In the genomic region with DNA sequence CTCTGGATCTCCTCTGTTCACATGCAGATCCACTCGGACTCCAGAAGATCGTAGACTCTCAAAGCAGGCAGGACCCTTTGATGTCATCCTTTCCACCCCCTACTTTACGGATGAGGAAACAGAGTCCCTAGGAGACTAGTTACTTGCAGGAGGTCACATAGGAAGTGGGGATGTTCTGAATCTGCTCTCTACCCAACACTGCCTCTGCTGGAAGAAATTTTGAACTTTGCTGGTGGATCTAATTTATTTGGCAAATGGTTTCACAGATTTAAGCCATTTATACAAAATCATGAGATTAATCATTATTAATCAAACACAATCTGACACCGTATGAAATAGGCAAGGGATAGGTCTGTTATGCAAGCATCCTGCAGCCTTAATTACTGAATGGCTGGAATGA, we compare ENCODE assay signal across 8 cellular contexts. TPM values are rescaled to one million over a fixed set of nuclear protein-coding genes. Genes with fewer than 3 reads are reported as not detected.
A peak's percentile ranks its signal among the peaks of the same experiment; 100 is the strongest.
DNase-seq lines count a peak whose midpoint lies in the region; ATAC-seq and TF ChIP-seq lines count a peak whose summit lies in the region.

No MANE protein-coding gene starts in this region.

- no peak for TF ChIP-seq EP300 in esophagus muscularis mucosa (IDR thresholded peaks at IDR 0.05)

- H3K9ac ChIP-seq in OCI-LY1 (ENCODE audit: low read length): no peak overlapping the region

- DNase-seq in DMS 273 (lab: John Stamatoyannopoulos, UW; ENCODE audit: unreplicated experiment): peak; percentile 36
- DNase-seq in DMS 273 treated with DMSO at 0.1 percent for 48 hours (lab: John Stamatoyannopoulos, UW): no peak
- peak; percentile 42 for DNase-seq in esophagus muscularis mucosa (ENCODE audit: extremely low spot score)
- DNase-seq in retinal pigment epithelial cell (ENCODE audit: low read depth): no peak
- no peak for DNase-seq in left colon
- DNase-seq in erythroblast (lab: John Stamatoyannopoulos, UW): no peak

- H3F3A ChIP-seq in OCI-LY1 (ENCODE audit: insufficient read depth, low read length): no peaks in the 10 kb centered on the region

- TF ChIP-seq CTCF in OCI-LY1 (IDR thresholded peaks at IDR 0.05; ENCODE audit: low read length): peak; percentile 34; the same call in 1 of the 2 replicates
- peak; percentile 52 to 67 (median 56) for TF ChIP-seq CTCF in esophagus muscularis mucosa (IDR thresholded peaks at IDR 0.05)
- TF ChIP-seq CTCF in retinal pigment epithelial cell (conservative IDR thresholded peaks at IDR 0.05; ENCODE audit: low read depth, low read length): peak; percentile 70

- H3K4me1 ChIP-seq in OCI-LY1 (ENCODE audit: insufficient read depth, low read length, severe bottlenecking) (no peaks in the 10 kb centered on the region), esophagus muscularis mucosa (peaks cover 0 to 17% (median 3%) of the 10 kb centered on the region in 4 donors)

- H3K36me3 ChIP-seq in OCI-LY1 (ENCODE audit: insufficient read depth, low read length) (no peaks in the 10 kb centered on the region), esophagus muscularis mucosa (no peaks in the 10 kb centered on the region)

- H3K27ac ChIP-seq in OCI-LY1 (ENCODE audit: low read depth, low read length, poor library complexity, severe bottlenecking): no peak overlapping the region
- no peak overlapping the region for H3K27ac ChIP-seq in esophagus muscularis mucosa (replicated peaks in 1 of 4)

- H3K27me3 ChIP-seq in OCI-LY1 (ENCODE audit: insufficient read depth, low read length): no peaks in the 10 kb centered on the region
- no peaks in the 10 kb centered on the region for H3K27me3 ChIP-seq in esophagus muscularis mucosa

- H3K9me3 ChIP-seq in OCI-LY1 (ENCODE audit: low read length) (no peaks in the 10 kb centered on the region), esophagus muscularis mucosa (no peaks in the 10 kb centered on the region)

- intact Hi-C loops in esophagus muscularis mucosa (cut with DNase I) (loop anchor here (2.0 to 5.0 kb wide), 4 partner anchors 164 to 994 kb away; partner anchors contain the start of gene GALNT18), left colon (cut with DNase I, micrococcal nuclease) (loop anchor here (5.0 to 10.0 kb wide), 3 partner anchors 752 to 992 kb away; no protein-coding TSS in a partner anchor)

- no peak overlapping the region for H3K4me2 ChIP-seq in OCI-LY1 (ENCODE audit: low read length)

- no peak overlapping the region for H3K4me3 ChIP-seq in OCI-LY1 (ENCODE audit: low read depth, low read length, poor library complexity, severe bottlenecking)
- H3K4me3 ChIP-seq in esophagus muscularis mucosa: no peak overlapping the region
- no peak overlapping the region for H3K4me3 ChIP-seq in retinal pigment epithelial cell (ENCODE audit: low read length)

- H3K79me2 ChIP-seq in OCI-LY1 (ENCODE audit: insufficient read depth, low read length): no peaks in the 10 kb centered on the region

- TF ChIP-seq POLR2A in esophagus muscularis mucosa (IDR thresholded peaks at IDR 0.05; ENCODE audit: low read depth): no peak
- no peak for TF ChIP-seq POLR2A in erythroblast (IDR thresholded peaks at IDR 0.05; ENCODE audit: low read length)

- H4K20me1 ChIP-seq in OCI-LY1 (ENCODE audit: insufficient read depth, low read length): no peaks in the 10 kb centered on the region

- WGBS in esophagus muscularis mucosa: 81% methylated on average over 4 of the region's 4 CpGs

- H3K9me2 ChIP-seq in OCI-LY1 (ENCODE audit: low read depth, low read length): no peaks in the 10 kb centered on the region

- no peak for ATAC-seq in left colon
- no peak for ATAC-seq in HG03135 (IDR thresholded peaks at IDR 0.05; ENCODE audit: unreplicated experiment)

- H2AFZ ChIP-seq in OCI-LY1 (ENCODE audit: low read length): no peak overlapping the region

RNA-seq across cellular contexts. Expression of gene USP47, which starts 55.0 kb away (rescaled TPM):
- total RNA-seq in esophagus muscularis mucosa: 100 to 1,000 TPM in 2 of 4 donors, 10 to 100 TPM in 2; 86.2 to 112 (median 96.5) TPM
- total RNA-seq in left colon: 10 to 100 TPM; 35.3 to 38.9 TPM

Comparison
In these comparisons a context has a peak if more than half of its experiments do, and no peak if none do; other contexts are left out.
1. DNase-seq: peak in DMS 273 (single experiment) and esophagus muscularis mucosa (single experiment); none in DMS 273 treated with DMSO at 0.1 percent for 48 hours (single experiment), retinal pigment epithelial cell (single experiment), left colon (0 of 2) and erythroblast (0 of 2).
2. Peak in every context shown above with its lines, with median percentiles within 50 percentile points of each other: CTCF ChIP-seq.